In genomic region chr22:45208993-45209838, GRCh38 we compare ENCODE assay signal across 8 cellular contexts. TPM values are rescaled to one million over a fixed set of nuclear protein-coding genes. Genes with fewer than 3 reads are reported as not detected.
A peak's percentile ranks its signal among the peaks of the same experiment; 100 is the strongest.
DNase-seq lines count a peak whose midpoint lies in the region; ATAC-seq and TF ChIP-seq lines count a peak whose summit lies in the region.

No MANE protein-coding gene starts in this region.

- no peaks in the 10 kb centered on the region for H3K9me3 ChIP-seq in adrenal gland (replicated peaks in 1 of 3)

- CTCF ChIA-PET in GM10248 (lab: Yijun Ruan, JAX) = interaction anchor here (0.7 to 3.0 kb wide), 5 partner anchors 11 to 108 kb away, joined by 3 to 23 read pairs (median 4); no protein-coding TSS in a partner anchor

- no peak for ATAC-seq in HG02623 (IDR thresholded peaks at IDR 0.05; ENCODE audit: unreplicated experiment)
- no peak for ATAC-seq in GM18870 (IDR thresholded peaks at IDR 0.05; ENCODE audit: unreplicated experiment)
- ATAC-seq in HG03045 (IDR thresholded peaks at IDR 0.05; ENCODE audit: unreplicated experiment) = no peak

- H3K36me3 ChIP-seq in adrenal gland (replicated peaks in 1 of 2) = peaks cover 0 to 14% of the 10 kb centered on the region in 2 donors

- H3K27ac ChIP-seq in adrenal gland = peak overlapping the region in 2 of 5 donors; percentile 29 to 38

- TF ChIP-seq CTCF in GM10248 (IDR thresholded peaks at IDR 0.05; ENCODE audit: control extremely low read depth, extremely low read depth, low read depth, missing control alignments) (peak; percentile 57), adrenal gland (IDR thresholded peaks at IDR 0.05) (peak; percentile 31 to 72 (median 57))

- no peaks in the 10 kb centered on the region for H3K27me3 ChIP-seq in adrenal gland

- DNase-seq in GM10248 (ENCODE audit: extremely low spot score) (no peak), NCI-H2227 treated with DMSO at 0.1 percent for 48 hours (lab: John Stamatoyannopoulos, UW) (peak; percentile 9), adrenal gland (peak in 4 of 7 donors; percentile 47 to 76 (median 56)), hypothalamus (lab: John Stamatoyannopoulos, UW) (peak; percentile 44 to 97 (median 82))
- peak; percentile 28 to 46 for DNase-seq in stimulated activated CD4-positive, alpha-beta T cell treated with anti-CD3 and anti-CD28 coated beads, Interleukin-2, amount 100 ng/mL, for 48 hours

- no peak for TF ChIP-seq POLR2A in adrenal gland (IDR thresholded peaks at IDR 0.05)

- no peak overlapping the region for H3K4me3 ChIP-seq in adrenal gland

- 45 to 67% (median 50%) methylated on average over 8 to 29 of the region's 29 CpGs for WGBS in adrenal gland, 4 donors

- H3K4me1 ChIP-seq in adrenal gland (replicated peaks in 1 of 2) = peaks cover 19 to 37% of the 10 kb centered on the region in 2 donors

- POLR2A ChIA-PET in GM10248 (lab: Yijun Ruan, JAX) = no interaction called here

- intact Hi-C loops in adrenal gland (cut with DNase I) = no loop called here

RNA-seq across cellular contexts. Expression of gene KIAA0930, which starts 31.5 kb away (rescaled TPM):
- total RNA-seq in adrenal gland = 100 to 1,000 TPM in 4 of 8 donors, 10 to 100 TPM in 4; 52.7 to 142 (median 96.4) TPM
- 100 to 1,000 TPM in 2 of 3 donors, 10 to 100 TPM in 1; 43.3 to 183 (median 152) TPM for polyA plus RNA-seq in adrenal gland

RNA-seq across cellular contexts. Expression of gene NUP50, which starts 45.5 kb away (rescaled TPM):
- total RNA-seq in adrenal gland = 100 to 1,000 TPM in 2 of 8 donors, 10 to 100 TPM in 6; 48.9 to 126 (median 69.9) TPM
- polyA plus RNA-seq in adrenal gland = 10 to 100 TPM; 14.9 to 45.9 (median 23.1) TPM
